23 cellular contexts compared by ENCODE assay signal in the genomic region with DNA sequence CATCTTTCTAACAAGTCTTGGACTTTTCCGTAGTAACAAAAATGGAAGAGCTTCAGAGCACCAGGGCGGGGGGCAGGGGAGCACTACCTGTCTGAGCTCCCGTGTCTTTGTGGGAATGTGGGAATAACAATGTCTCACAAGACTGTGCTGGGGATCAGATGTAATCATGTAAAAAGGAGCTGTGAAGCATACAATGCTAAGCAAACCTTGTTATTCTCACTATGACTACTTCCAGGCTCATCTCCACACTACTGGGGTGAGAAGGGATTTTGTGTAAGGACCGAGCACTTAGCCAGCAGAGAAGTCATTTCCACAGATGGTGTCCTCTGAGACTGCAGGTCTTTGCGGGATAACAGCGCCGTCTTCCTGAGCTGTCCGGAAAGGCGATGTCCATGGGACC. TPM values are rescaled to one million over a fixed set of nuclear protein-coding genes. Genes with fewer than 3 reads are reported as not detected.
DNase-seq lines count a peak whose midpoint lies in the region; ATAC-seq, FAIRE-seq and TF ChIP-seq lines count a peak whose summit lies in the region.
"Had no signal": no experiment of that assay in that cellular context is flagged by ENCODE, and none has a peak within 500 bp of the region (broad histone marks: within the 10 kb centered on the region; RNA-seq: fewer than 3 reads in every experiment).

No MANE protein-coding gene starts in this region.

- TF ChIP-seq POLR2A in GM12892 (IDR thresholded peaks at IDR 0.05; ENCODE audit: low read depth, low read length), result no peak

- no peak for FAIRE-seq in GM12892 (lab: Jason Lieb, UNC)
- FAIRE-seq: HepG2 had no signal

- ATAC-seq in GM18858 (IDR thresholded peaks at IDR 0.05; ENCODE audit: unreplicated experiment), result peak; percentile 55
- ATAC-seq in GM21717 (IDR thresholded peaks at IDR 0.05; ENCODE audit: unreplicated experiment), result peak; percentile 39
- ATAC-seq in HG02884 (IDR thresholded peaks at IDR 0.05; ENCODE audit: unreplicated experiment), result peak; percentile 71
- peak; percentile 53 for ATAC-seq in HG03571 (IDR thresholded peaks at IDR 0.05; ENCODE audit: unreplicated experiment)
- no peak for ATAC-seq in upper lobe of right lung
- ATAC-seq in Right ventricle myocardium superior (ENCODE audit: poor library complexity), result no peak
- ATAC-seq: GM23338, lower lobe of right lung, mucosa of descending colon had no signal

- TF ChIP-seq CTCF in upper lobe of right lung (IDR thresholded peaks at IDR 0.05), result no peak

- intact Hi-C loops in upper lobe of right lung (cut with DNase I) (no loop called here), Right ventricle myocardium superior (cut with DNase I) (no loop called here)

- peaks cover 11% of the 10 kb centered on the region for H3K27me3 ChIP-seq in upper lobe of right lung
- H3K27me3 ChIP-seq: BLaER1, SJSA1 had no signal

- peaks cover 6% of the 10 kb centered on the region for H3K4me1 ChIP-seq in upper lobe of right lung
- H3K4me1 ChIP-seq: lower lobe of right lung had no signal

- H3K27ac ChIP-seq in upper lobe of right lung, result no peak overlapping the region
- H3K27ac ChIP-seq: BLaER1, HL-60, lower lobe of right lung, SJSA1, stomach, tibial artery had no signal

- H3K9me3 ChIP-seq in upper lobe of right lung, result no peaks in the 10 kb centered on the region
- H3K9me3 ChIP-seq: BLaER1, lower lobe of right lung, mucosa of descending colon, SJSA1, stomach, tibial artery had no signal

- DNase-seq in upper lobe of right lung (no peak), GM12892 (ENCODE audit: insufficient read length) (no peak), Right ventricle myocardium superior (no peak), COLO829 (ENCODE audit: low spot score) (no peak)
- DNase-seq: ACHN; glutamatergic neuron; lower lobe of right lung; mucosa of descending colon; NCI-H1694; NCI-H69; stimulated activated CD4-positive, alpha-beta T cell treated with anti-CD3 and anti-CD28 coated beads, Interleukin-15, amount 100 ng/mL, for 24 hours; stomach; tibial artery had no signal

- H3K36me3 ChIP-seq in upper lobe of right lung, result no peaks in the 10 kb centered on the region
- H3K36me3 ChIP-seq: BLaER1, lower lobe of right lung, SJSA1, stomach, tibial artery had no signal

- no peak overlapping the region for H3K4me3 ChIP-seq in upper lobe of right lung
- H3K4me3 ChIP-seq: BLaER1, GM23338, lower lobe of right lung, mucosa of descending colon, SJSA1, stomach, tibial artery had no signal

RNA-seq across cellular contexts. Expression of a gene that starts 27.1 kb away (rescaled TPM):
- total RNA-seq in upper lobe of right lung, result not detected
- 4.4 TPM for polyA plus RNA-seq in GM12892 (2012; ENCODE audit: missing spikeins)
- total RNA-seq in Right ventricle myocardium superior, result not detected
- total RNA-seq: T-helper 1 cell treated with Interleukin-12 subunit alpha and Interleukin-12 subunit beta and Interleukin-4 antibody, amounts not matched to agents 30 ng/mL and 1 ng/mL, for 36 hours had no signal
- polyA plus RNA-seq: GM23338, stomach had no signal

Comparison
In these comparisons a context has a peak if more than half of its experiments do, and no peak if none do; other contexts are left out.
1. ATAC-seq: peak in GM18858 (single experiment), GM21717 (single experiment), HG02884 (single experiment) and HG03571 (single experiment); none in upper lobe of right lung (single experiment) and Right ventricle myocardium superior (single experiment).